Comparison of ENCODE assay signal across 8 cellular contexts in the genomic region with DNA sequence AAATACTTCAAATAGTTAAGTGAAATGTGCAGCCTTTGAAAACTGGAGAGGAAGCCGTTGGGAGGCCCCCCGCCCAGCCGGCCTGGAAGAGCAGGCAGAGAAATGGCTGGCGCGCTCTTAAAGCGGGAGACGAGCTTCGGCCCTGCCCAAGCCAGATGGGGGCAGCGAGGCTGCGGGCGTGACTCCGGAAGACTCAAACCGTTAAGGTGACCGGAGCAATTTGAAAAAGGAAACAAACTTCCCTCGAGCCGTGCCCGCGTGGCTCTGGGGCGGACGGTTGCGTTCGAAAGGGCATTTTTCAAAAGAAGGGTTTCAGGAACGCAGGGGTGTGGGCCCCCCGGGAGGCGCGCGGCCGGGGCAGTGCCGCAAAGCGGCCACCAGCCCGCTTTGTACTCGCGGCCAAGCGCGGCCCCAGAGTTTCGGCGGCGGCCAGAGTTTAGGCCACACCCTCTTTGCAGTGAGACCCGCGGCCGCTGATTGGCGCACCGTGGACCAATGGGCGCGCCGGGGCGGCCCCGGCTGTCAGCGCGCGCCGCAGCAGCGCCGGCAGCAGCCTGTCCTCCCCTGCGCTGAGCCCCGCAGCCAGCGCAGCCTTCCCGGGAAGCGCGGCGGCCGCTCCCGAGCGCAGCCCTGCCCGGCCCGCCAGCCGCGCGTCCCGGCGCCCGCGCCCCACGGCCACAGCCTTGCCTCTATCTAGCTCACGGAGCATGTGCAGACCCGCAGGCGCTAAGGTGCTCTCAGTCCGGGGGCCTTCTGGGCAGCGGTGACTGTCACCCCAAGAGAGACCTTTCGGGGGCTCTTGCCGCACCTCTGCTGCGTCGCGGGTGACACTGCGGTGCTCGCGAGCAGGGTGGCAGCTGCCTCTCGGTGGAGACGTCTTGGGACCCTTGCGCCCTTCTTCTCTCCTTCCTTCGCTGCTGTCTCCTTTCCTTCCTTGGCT. TPM values are rescaled to one million over a fixed set of nuclear protein-coding genes. Genes with fewer than 3 reads are reported as not detected.
DNase-seq lines count a peak whose midpoint lies in the region; ATAC-seq and TF ChIP-seq lines count a peak whose summit lies in the region.

A gene with protein sequence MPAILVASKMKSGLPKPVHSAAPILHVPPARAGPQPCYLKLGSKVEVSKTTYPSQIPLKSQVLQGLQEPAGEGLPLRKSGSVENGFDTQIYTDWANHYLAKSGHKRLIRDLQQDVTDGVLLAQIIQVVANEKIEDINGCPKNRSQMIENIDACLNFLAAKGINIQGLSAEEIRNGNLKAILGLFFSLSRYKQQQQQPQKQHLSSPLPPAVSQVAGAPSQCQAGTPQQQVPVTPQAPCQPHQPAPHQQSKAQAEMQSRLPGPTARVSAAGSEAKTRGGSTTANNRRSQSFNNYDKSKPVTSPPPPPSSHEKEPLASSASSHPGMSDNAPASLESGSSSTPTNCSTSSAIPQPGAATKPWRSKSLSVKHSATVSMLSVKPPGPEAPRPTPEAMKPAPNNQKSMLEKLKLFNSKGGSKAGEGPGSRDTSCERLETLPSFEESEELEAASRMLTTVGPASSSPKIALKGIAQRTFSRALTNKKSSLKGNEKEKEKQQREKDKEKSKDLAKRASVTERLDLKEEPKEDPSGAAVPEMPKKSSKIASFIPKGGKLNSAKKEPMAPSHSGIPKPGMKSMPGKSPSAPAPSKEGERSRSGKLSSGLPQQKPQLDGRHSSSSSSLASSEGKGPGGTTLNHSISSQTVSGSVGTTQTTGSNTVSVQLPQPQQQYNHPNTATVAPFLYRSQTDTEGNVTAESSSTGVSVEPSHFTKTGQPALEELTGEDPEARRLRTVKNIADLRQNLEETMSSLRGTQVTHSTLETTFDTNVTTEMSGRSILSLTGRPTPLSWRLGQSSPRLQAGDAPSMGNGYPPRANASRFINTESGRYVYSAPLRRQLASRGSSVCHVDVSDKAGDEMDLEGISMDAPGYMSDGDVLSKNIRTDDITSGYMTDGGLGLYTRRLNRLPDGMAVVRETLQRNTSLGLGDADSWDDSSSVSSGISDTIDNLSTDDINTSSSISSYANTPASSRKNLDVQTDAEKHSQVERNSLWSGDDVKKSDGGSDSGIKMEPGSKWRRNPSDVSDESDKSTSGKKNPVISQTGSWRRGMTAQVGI (N-terminal part only) (plus strand): TSS at position 557 of the 940 bp plus-strand sequence. CDS start 859 bp downstream, outside the sequence.

- peak; percentile 99 for ATAC-seq in GM21515 (IDR thresholded peaks at IDR 0.05; ENCODE audit: unreplicated experiment)

- H3K4me3 ChIP-seq in HUES6 (ENCODE audit: low read depth, low read length) (peak within 1 kb of the TSS; percentile 65), OCI-LY7 (ENCODE audit: low read depth, low read length, poor library complexity, severe bottlenecking) (peak within 1 kb of the TSS; percentile 71), esophagus squamous epithelium (peak within 1 kb of the TSS; percentile 50 to 80 (median 66)), muscle layer of duodenum (ENCODE audit: low read depth in 1 of 2, low read length in 2 of 2) (peak within 1 kb of the TSS; percentile 73 to 86)

- H3K27me3 ChIP-seq in HUES6 (ENCODE audit: control insufficient read depth, insufficient read depth, low read length) (peaks cover 53% of the 10 kb centered on the region), esophagus squamous epithelium (peaks cover 0 to 29% (median 7%) of the 10 kb centered on the region in 4 donors), muscle layer of duodenum (ENCODE audit: low read depth, low read length) (peaks cover 11% of the 10 kb centered on the region)

- TF ChIP-seq POLR2A in esophagus squamous epithelium (IDR thresholded peaks at IDR 0.05) = peak in 3 of 4 donors; percentile 45 to 93 (median 85)

- H3K79me2 ChIP-seq in OCI-LY7 (ENCODE audit: insufficient read depth, low read depth, low read length) = no peaks in the 10 kb centered on the region

- 1% methylated on average over 19 to 39 of the region's 91 CpGs for WGBS in esophagus squamous epithelium, 2 donors

- H3K4me1 ChIP-seq in HUES6 (ENCODE audit: control insufficient read depth, insufficient read depth, low read length) = peaks cover 18% of the 10 kb centered on the region
- H3K4me1 ChIP-seq in OCI-LY7 (ENCODE audit: insufficient read depth, low read length, poor library complexity, severe bottlenecking) = peaks cover 7% of the 10 kb centered on the region
- H3K4me1 ChIP-seq in esophagus squamous epithelium = peaks cover 19 to 54% (median 23%) of the 10 kb centered on the region in 3 donors
- H3K4me1 ChIP-seq in muscle layer of duodenum (ENCODE audit: control insufficient read depth in 1 of 2, insufficient read depth in 2 of 2, low read length in 2 of 2) = peaks cover 0 to 6% of the 10 kb centered on the region in 2 donors

- H3K9ac ChIP-seq in HUES6 (ENCODE audit: low read length) = peak within 1 kb of the TSS; percentile 81

- no TSS peak for BruUV-seq in OCI-LY7 (replicated peaks; lab: Mats Ljungman, UMichigan)

- POLR2A ChIA-PET in OCI-LY7 (lab: Charles Lee) = interaction anchor here (0.6 to 1.6 kb wide), 3 partner anchors 10 to 535 kb away, joined by 3 to 4 read pairs (median 4); no protein-coding TSS in a partner anchor

- CTCF ChIA-PET in OCI-LY7 (lab: Charles Lee; ENCODE audit: unreplicated experiment) = no interaction called here

- no peaks in the 10 kb centered on the region for H3K9me3 ChIP-seq in HUES6 (ENCODE audit: control insufficient read depth, insufficient read depth, low read depth, low read length)
- no peaks in the 10 kb centered on the region for H3K9me3 ChIP-seq in OCI-LY7 (ENCODE audit: low read length)
- no peaks in the 10 kb centered on the region for H3K9me3 ChIP-seq in esophagus squamous epithelium
- H3K9me3 ChIP-seq in muscle layer of duodenum (ENCODE audit: control insufficient read depth in 1 of 2, low read length in 2 of 2) = no peaks in the 10 kb centered on the region

- TF ChIP-seq CTCF in OCI-LY7 (conservative IDR thresholded peaks at IDR 0.05; ENCODE audit: low read length) (no peak), esophagus squamous epithelium (IDR thresholded peaks at IDR 0.05) (peak in 2 of 6 experiments; percentile 8 to 22)

- H3K9me2 ChIP-seq in OCI-LY7 (ENCODE audit: insufficient read depth, low read length) = no peaks in the 10 kb centered on the region

- H3K27ac ChIP-seq in HUES6 (ENCODE audit: low read depth, low read length) (peak within 1 kb of the TSS; percentile 69; the same call in 1 of the 2 replicates), OCI-LY7 (ENCODE audit: low read depth, low read length, poor library complexity, severe bottlenecking) (no peak within 1 kb of the TSS), esophagus squamous epithelium (peak within 1 kb of the TSS; percentile 93 to 97 (median 94)), muscle layer of duodenum (ENCODE audit: low read length) (peak within 1 kb of the TSS; percentile 95)

- H4K20me1 ChIP-seq in OCI-LY7 (ENCODE audit: insufficient read depth, low read length) = no peaks in the 10 kb centered on the region

- peak within 1 kb of the TSS; percentile 99 for H2AFZ ChIP-seq in OCI-LY7 (ENCODE audit: low read length)

- intact Hi-C loops in OCI-LY7 (cut with micrococcal nuclease; ENCODE audit: unreplicated experiment) (no loop called here), esophagus squamous epithelium (cut with DNase I) (no loop called here)

- peak within 1 kb of the TSS; percentile 98 for H3K4me2 ChIP-seq in OCI-LY7 (ENCODE audit: low read length)

- DNase-seq in D341Med (ENCODE audit: low spot score) = peak; percentile 97
- DNase-seq in OCI-LY7 (ENCODE audit: low spot score) = peak; percentile 84
- DNase-seq in activated T-helper 1 cell treated with Interleukin-2 at 50 U/mL for 16 hours (ENCODE audit: low read depth) = peak; percentile 66
- DNase-seq in esophagus squamous epithelium (lab: John Stamatoyannopoulos, UW) = peak; percentile 44
- peak; percentile 44 to 47 for DNase-seq in stimulated activated CD8-positive, alpha-beta memory T cell treated with anti-CD3 and anti-CD28 coated beads, Interleukin-7, amount 100 ng/mL, for 1 hour (ENCODE audit: low read depth in 2 of 2)

- H3K36me3 ChIP-seq in HUES6 (ENCODE audit: control insufficient read depth, insufficient read depth, low read length) = no peaks in the 10 kb centered on the region
- no peaks in the 10 kb centered on the region for H3K36me3 ChIP-seq in OCI-LY7 (ENCODE audit: insufficient read depth, low read length)
- no peaks in the 10 kb centered on the region for H3K36me3 ChIP-seq in esophagus squamous epithelium
- no peaks in the 10 kb centered on the region for H3K36me3 ChIP-seq in muscle layer of duodenum (ENCODE audit: control insufficient read depth in 1 of 2, insufficient read depth in 2 of 2, low read length in 2 of 2)

RNA-seq across cellular contexts. Expression of the gene that starts here (rescaled TPM):
- total RNA-seq in OCI-LY7 (2014; rRNA removed; shearing (Covaris generic)) = 0.06 and 0.39 TPM in 2 replicates
- total RNA-seq in OCI-LY7 (2022) (0.33 and 0.68 TPM in 2 replicates), esophagus squamous epithelium (10 to 100 TPM in 3 of 4 donors, 1 to 10 TPM in 1; 4.9 to 19.1 (median 14.6) TPM)

Comparison
In these comparisons a context has a peak if more than half of its experiments do, and no peak if none do; other contexts are left out.
1. Peak in DNase-seq, H3K4me3 ChIP-seq and H3K4me2 ChIP-seq in OCI-LY7; RNA of the gene not detected or under 1 TPM.
2. DNase-seq: peak in every context shown above with its lines; median percentile 97 in D341Med; 84 in OCI-LY7; 66 in activated T-helper 1 cell treated with Interleukin-2 at 50 U/mL for 16 hours; 46 in stimulated activated CD8-positive, alpha-beta memory T cell treated with anti-CD3 and anti-CD28 coated beads, Interleukin-7, amount 100 ng/mL, for 1 hour; 44 in esophagus squamous epithelium.